In the genomic region with DNA sequence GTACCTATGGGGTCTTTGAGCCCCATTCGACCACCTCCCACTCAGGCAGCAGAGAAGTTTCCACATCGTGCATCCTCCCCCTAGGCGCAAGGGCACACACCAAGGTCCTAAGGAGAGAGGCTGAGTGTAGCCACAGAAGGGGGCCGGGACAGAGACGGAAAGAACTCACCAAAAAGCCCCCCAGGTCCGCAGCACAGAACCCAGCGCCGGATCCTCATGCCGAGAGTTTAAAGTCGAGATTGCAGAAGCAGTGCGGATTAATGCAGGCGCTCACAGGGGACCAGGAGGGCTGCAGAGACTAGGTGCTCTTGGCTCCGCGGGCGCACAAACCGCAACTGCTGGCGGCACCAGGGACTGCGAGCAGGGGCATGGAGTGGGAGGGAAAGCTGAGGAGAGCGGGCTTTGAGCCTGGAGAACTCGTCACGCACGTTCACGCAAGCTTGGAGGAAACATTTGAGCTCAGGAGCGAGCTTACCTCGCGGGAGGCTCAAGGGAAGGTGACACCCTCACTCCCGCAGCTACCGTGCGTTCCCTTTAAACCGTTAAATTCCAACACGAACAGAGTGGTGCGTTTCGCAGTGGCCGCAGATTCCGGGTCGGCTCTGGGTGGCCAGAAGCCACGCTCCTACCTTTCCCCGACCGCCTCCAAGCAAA, we compare ENCODE assay signal across 14 cellular contexts. TPM values are rescaled to one million over a fixed set of nuclear protein-coding genes. Genes with fewer than 3 reads are reported as not detected.
DNase-seq lines count a peak whose midpoint lies in the region; ATAC-seq and TF ChIP-seq lines count a peak whose summit lies in the region.
"Had no signal": no experiment of that assay in that cellular context is flagged by ENCODE, and none has a peak within 500 bp of the region (broad histone marks: within the 10 kb centered on the region; RNA-seq: fewer than 3 reads in every experiment).

No MANE protein-coding gene starts in this region.

- peaks cover 14% of the 10 kb centered on the region for H3K36me3 Mint-ChIP-seq in endothelial cell (ENCODE audit: low read depth, unreplicated experiment)

- H3K27me3 Mint-ChIP-seq in endothelial cell (ENCODE audit: unreplicated experiment), result peaks cover 10% of the 10 kb centered on the region

- no peak for TF ChIP-seq CTCF in endothelial cell (IDR thresholded peaks at IDR 0.05; ENCODE audit: unreplicated experiment)
- no peak for TF ChIP-seq CTCF in GM10266 (IDR thresholded peaks at IDR 0.05; ENCODE audit: control insufficient read depth, insufficient read depth, low read depth, missing control alignments)

- H3K4me1 Mint-ChIP-seq in endothelial cell (ENCODE audit: unreplicated experiment), result peaks cover 26% of the 10 kb centered on the region

- peak; percentile 43 for DNase-seq in NCI-H82 (lab: John Stamatoyannopoulos, UW)
- no peak for DNase-seq in NCI-H82 treated with DMSO at 0.1 percent for 48 hours (lab: John Stamatoyannopoulos, UW; ENCODE audit: unreplicated experiment)
- DNase-seq in HuH-7.5 (ENCODE audit: low spot score), result peak; percentile 85
- DNase-seq in endothelial cell (ENCODE audit: low spot score), result peak; percentile 43
- peak; percentile 53 for DNase-seq in retina
- DNase-seq in GM10266 (ENCODE audit: extremely low spot score), result no peak
- DNase-seq: activated CD8-positive, alpha-beta T cell treated with anti-CD3 and anti-CD28 coated beads for 36 hours; dorsolateral prefrontal cortex; HFFc6; natural killer cell; NCI-H2029; stimulated activated CD4-positive, alpha-beta T cell treated with anti-CD3 and anti-CD28 coated beads, Interleukin-12 subunit alpha, Interleukin-12 subunit beta, amount 100 ng/mL, for 4 hours had no signal

- no peak for ATAC-seq in HG02885 (IDR thresholded peaks at IDR 0.05; ENCODE audit: poor library complexity, unreplicated experiment)
- ATAC-seq in GM18861 (IDR thresholded peaks at IDR 0.05; ENCODE audit: unreplicated experiment), result no peak
- ATAC-seq: activated CD8-positive, alpha-beta T cell treated with anti-CD3 and anti-CD28 coated beads for 36 hours; natural killer cell had no signal

- H3K4me3 Mint-ChIP-seq in endothelial cell (ENCODE audit: unreplicated experiment), result no peak overlapping the region
- H3K4me3 Mint-ChIP-seq: activated CD8-positive, alpha-beta T cell treated with anti-CD3 and anti-CD28 coated beads for 36 hours; HFFc6; natural killer cell had no signal

- H3K9me3 Mint-ChIP-seq in endothelial cell (ENCODE audit: unreplicated experiment), result no peaks in the 10 kb centered on the region
- H3K9me3 Mint-ChIP-seq: HFFc6 had no signal

- no peak overlapping the region for H3K27ac Mint-ChIP-seq in endothelial cell (ENCODE audit: unreplicated experiment)
- H3K27ac Mint-ChIP-seq: activated CD8-positive, alpha-beta T cell treated with anti-CD3 and anti-CD28 coated beads for 36 hours; HFFc6; natural killer cell had no signal

RNA-seq across cellular contexts. Expression of a gene that starts 8.5 kb away (rescaled TPM):
- total RNA-seq in endothelial cell (ENCODE audit: unreplicated experiment), result 4.5 TPM
- total RNA-seq: activated CD8-positive, alpha-beta T cell treated with anti-CD3 and anti-CD28 coated beads for 36 hours; dorsolateral prefrontal cortex; natural killer cell had no signal

RNA-seq across cellular contexts. Expression of a gene that starts 51.7 kb away (rescaled TPM):
- 17.5 TPM for total RNA-seq in endothelial cell (ENCODE audit: unreplicated experiment)

Comparison
In these comparisons a context has a peak if more than half of its experiments do, and no peak if none do; other contexts are left out.
1. DNase-seq: peak in NCI-H82 (single experiment), HuH-7.5 (single experiment), endothelial cell (single experiment) and retina (single experiment); none in NCI-H82 treated with DMSO at 0.1 percent for 48 hours (single experiment) and GM10266 (single experiment).